Comparison of ENCODE assay signal across 14 cellular contexts in the genomic region with DNA sequence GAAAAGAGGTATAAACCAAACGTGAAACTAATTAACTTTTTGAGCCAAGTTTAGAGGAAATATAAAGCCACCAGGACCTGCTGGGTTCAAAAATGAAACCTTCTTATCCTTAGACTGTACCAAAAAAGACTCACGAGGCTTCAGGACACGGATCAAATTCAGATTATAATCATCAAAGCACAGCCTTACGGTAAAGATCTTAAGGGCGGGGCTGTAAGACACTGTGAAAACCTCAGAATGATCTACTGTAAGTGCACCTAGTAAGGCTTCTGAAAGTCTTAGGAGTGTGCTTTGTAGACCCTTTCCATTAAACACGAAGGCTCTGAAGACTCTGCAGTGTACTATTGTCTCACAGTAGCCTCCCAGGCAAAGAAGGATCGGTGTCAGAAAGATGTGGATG.
"Had no signal": no experiment of that assay in that cellular context is flagged by ENCODE, and none has a peak within 500 bp of the region (broad histone marks: within the 10 kb centered on the region; RNA-seq: fewer than 3 reads in every experiment).

No MANE protein-coding gene starts in this region.

- H3K27ac ChIP-seq: cardiac muscle cell, coronary artery, heart left ventricle, left ventricle myocardium inferior, sigmoid colon, upper lobe of left lung had no signal

- H3K4me3 Mint-ChIP-seq: memory B cell, nephron progenitor cell, WTC11 had no signal

- H3K27me3 Mint-ChIP-seq: memory B cell had no signal

- H3K9me3 Mint-ChIP-seq: memory B cell, nephron progenitor cell had no signal

- H3K27ac Mint-ChIP-seq: memory B cell, nephron progenitor cell, WTC11 had no signal

- H3K27me3 ChIP-seq: cardiac muscle cell, heart left ventricle, sigmoid colon, upper lobe of left lung had no signal

- H3K4me3 ChIP-seq: cardiac muscle cell, coronary artery, heart left ventricle, left ventricle myocardium inferior, sigmoid colon, upper lobe of left lung had no signal

- H3K4me1 Mint-ChIP-seq: memory B cell, nephron progenitor cell had no signal

- H3K4me1 ChIP-seq: heart left ventricle, left ventricle myocardium inferior, sigmoid colon, upper lobe of left lung had no signal

- H3K9me3 ChIP-seq: heart left ventricle, left ventricle myocardium inferior, sigmoid colon, upper lobe of left lung had no signal

- DNase-seq: activated CD4-positive, alpha-beta T cell treated with anti-CD3 and anti-CD28 coated beads, Interleukin-2, amount 50 U/mL, for 48 hours; effector CD4-positive, alpha-beta T cell; heart left ventricle; kidney; left ventricle myocardium inferior; nephron progenitor cell; sigmoid colon; stimulated activated CD4-positive, alpha-beta T cell treated with anti-CD3 and anti-CD28 coated beads, Interleukin-2, amount 100 ng/mL, for 24 hours; stimulated activated naive CD4-positive, alpha-beta T cell treated with Interleukin-2 at 50 U/mL for 16 hours had no signal

- ATAC-seq: heart left ventricle, WTC11 had no signal
